ENCODE assay signal across 31 cellular contexts in the genomic region with DNA sequence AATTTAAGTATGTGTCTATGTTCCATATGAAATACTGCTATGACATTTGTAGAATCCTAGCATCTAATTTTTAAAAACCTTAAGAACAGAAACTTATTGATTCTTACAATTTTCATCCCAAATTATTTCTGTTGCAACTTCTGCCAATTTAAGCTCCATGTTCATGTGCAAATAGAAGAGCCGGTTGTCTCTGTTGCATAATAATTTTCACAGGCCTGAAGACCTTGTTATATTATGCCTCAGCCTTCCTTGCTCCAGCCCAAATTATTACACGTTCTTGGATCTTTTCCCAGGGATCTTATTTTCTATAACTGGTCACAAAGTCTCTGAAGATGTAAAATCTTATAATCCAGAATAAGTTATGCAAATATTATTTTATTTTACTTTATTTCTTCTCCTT.
"Had no signal": no experiment of that assay in that cellular context is flagged by ENCODE, and none has a peak within 500 bp of the region (broad histone marks: within the 10 kb centered on the region; RNA-seq: fewer than 3 reads in every experiment).

No MANE protein-coding gene starts in this region.

- H3K27me3 ChIP-seq: adrenal gland, body of pancreas, brain microvascular endothelial cell, breast epithelium had no signal

- H3K36me3 ChIP-seq: adrenal gland, brain microvascular endothelial cell, breast epithelium had no signal

- ATAC-seq: activated CD8-positive, alpha-beta T cell treated with anti-CD3 and anti-CD28 coated beads for 36 hours; activated naive CD4-positive, alpha-beta T cell treated with anti-CD3 and anti-CD28 coated beads, Interleukin-2, amount 50 U/mL, for 72 hours; activated T-cell treated with anti-CD3 and anti-CD28 coated beads, Interleukin-2, amount 50 U/mL, for 4 hours; activated T-cell treated with anti-CD3 and anti-CD28 coated beads, Interleukin-2, amount 50 U/mL, for 72 hours; activated T-helper 17 cell treated with anti-CD3 and anti-CD28 coated beads, Interleukin-2, amount 50 U/mL, for 72 hours; body of pancreas had no signal

- H3K27ac ChIP-seq: adrenal gland, body of pancreas, brain microvascular endothelial cell, breast epithelium had no signal

- H3K4me1 ChIP-seq: breast epithelium had no signal

- H3K9me3 ChIP-seq: adrenal gland, body of pancreas, breast epithelium had no signal

- H3K4me3 ChIP-seq: adrenal gland, body of pancreas, breast epithelium had no signal

- DNase-seq: activated B cell treated with CpG ODN at 0.5 μM for 24 hours; activated CD4-positive, alpha-beta memory T cell treated with anti-CD3 and anti-CD28 coated beads for 36 hours; activated CD4-positive, alpha-beta T cell treated with anti-CD3 and anti-CD28 coated beads for 4 hours; activated CD4-positive, alpha-beta T cell treated with anti-CD3 and anti-CD28 coated beads, Interleukin-2, amount 10 ng/mL, durations not matched to agents 24 days and 14 days; activated CD4-positive, alpha-beta T cell treated with anti-CD3 and anti-CD28 coated beads, Interleukin-2, amount 50 U/mL, for 1 hour; activated CD4-positive, alpha-beta T cell treated with anti-CD3 and anti-CD28 coated beads, Interleukin-2, amount 50 U/mL, for 4 hours; activated CD4-positive, CD25-positive, alpha-beta regulatory T cell treated with anti-CD3 and anti-CD28 coated beads, Interleukin-2, amount 50 U/mL, for 72 hours; activated CD8-positive, alpha-beta memory T cell treated with anti-CD3 and anti-CD28 coated beads, Interleukin-2, amount 50 U/mL, for 4 hours; activated CD8-positive, alpha-beta T cell treated with anti-CD3 and anti-CD28 coated beads for 36 hours; activated effector memory CD4-positive, alpha-beta T cell treated with anti-CD3 and anti-CD28 coated beads, Interleukin-2, amount 50 U/mL, for 16 hours; activated gamma-delta T cell treated with Interleukin-2 at 50 U/mL for 16 hours; activated naive CD4-positive, alpha-beta T cell; activated naive CD4-positive, alpha-beta T cell treated with anti-CD3 and anti-CD28 coated beads for 36 hours; activated naive CD4-positive, alpha-beta T cell treated with anti-CD3 and anti-CD28 coated beads, Interleukin-2, amount 50 U/mL, for 16 hours; activated naive CD8-positive, alpha-beta T cell treated with anti-CD3 and anti-CD28 coated beads for 36 hours; activated T-cell treated with anti-CD3 and anti-CD28 coated beads for 4 hours; activated T-cell treated with anti-CD3 and anti-CD28 coated beads, Interleukin-2, amount 50 U/mL, for 1 hour; activated T-cell treated with anti-CD3 and anti-CD28 coated beads, Interleukin-2, amount 50 U/mL, for 4 hours; activated T-cell treated with anti-CD3 and anti-CD28 coated beads, Interleukin-2, amount 50 U/mL, for 72 hours; adrenal gland; amniotic stem cell; aorta; body of pancreas; brain microvascular endothelial cell; central memory CD4-positive, alpha-beta T cell; T-helper 1 cell; T-helper 2 cell; T-helper 9 cell had no signal
